In the genomic region with DNA sequence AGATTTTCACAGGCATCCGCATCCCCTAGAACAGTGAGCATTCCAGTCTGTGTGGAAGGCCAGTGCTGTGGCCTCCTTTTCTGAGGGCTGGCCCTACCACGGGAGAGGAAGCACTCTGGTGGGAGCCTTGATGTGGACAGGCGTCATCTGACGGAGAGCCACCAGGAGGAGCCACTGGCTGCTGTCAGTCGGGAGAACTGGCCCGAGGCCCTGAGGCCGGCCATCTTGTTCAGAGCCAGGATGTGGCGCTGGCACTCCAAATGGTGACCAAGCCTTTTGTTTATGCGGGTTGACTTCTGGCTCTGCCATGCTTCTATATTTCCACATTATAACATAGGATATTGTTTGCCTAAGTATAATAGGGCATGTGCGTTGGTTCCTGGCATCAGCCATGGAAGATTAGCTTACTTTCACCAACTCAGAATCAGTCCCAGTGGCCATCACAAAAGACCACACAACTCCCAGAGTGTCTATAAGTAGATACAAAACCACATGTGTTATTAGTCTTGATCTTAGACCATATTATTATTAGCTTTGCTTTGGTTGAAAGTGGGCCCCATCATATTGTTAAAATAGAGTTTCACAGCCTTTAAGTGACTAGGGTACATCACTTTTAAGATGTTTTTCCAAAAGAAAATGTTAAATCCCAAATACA, we compare ENCODE assay signal across 10 cellular contexts.
DNase-seq lines count a peak whose midpoint lies in the region; ATAC-seq and TF ChIP-seq lines count a peak whose summit lies in the region.
"Had no signal": no experiment of that assay in that cellular context is flagged by ENCODE, and none has a peak within 500 bp of the region (broad histone marks: within the 10 kb centered on the region; RNA-seq: fewer than 3 reads in every experiment).

No MANE protein-coding gene starts in this region.

- H2AFZ ChIP-seq in KMS-11 (ENCODE audit: low read depth) = no peak overlapping the region

- H3K9ac ChIP-seq in KMS-11 = no peak overlapping the region

- no peak overlapping the region for H3K4me3 ChIP-seq in KMS-11 (IDR thresholded peaks at IDR 0.05; ENCODE audit: insufficient read depth, low read depth, low read length)

- no peaks in the 10 kb centered on the region for H4K20me1 ChIP-seq in KMS-11 (ENCODE audit: insufficient read depth)

- H3K27ac ChIP-seq in KMS-11 = no peak overlapping the region

- no peak overlapping the region for H3K4me3 Mint-ChIP-seq in activated naive CD4-positive, alpha-beta T cell treated with anti-CD3 and anti-CD28 coated beads for 36 hours
- no peak overlapping the region for H3K4me3 Mint-ChIP-seq in neural crest cell

- no peaks in the 10 kb centered on the region for H3K9me3 Mint-ChIP-seq in activated naive CD4-positive, alpha-beta T cell treated with anti-CD3 and anti-CD28 coated beads for 36 hours
- H3K9me3 Mint-ChIP-seq in neural crest cell = no peaks in the 10 kb centered on the region

- H3K4me1 ChIP-seq in KMS-11 (ENCODE audit: low read depth, poor library complexity, severe bottlenecking) = peaks cover 17% of the 10 kb centered on the region

- ATAC-seq in GM18868 (IDR thresholded peaks at IDR 0.05; ENCODE audit: unreplicated experiment) = no peak
- ATAC-seq: left ventricle myocardium superior had no signal

- peak; percentile 40 for TF ChIP-seq CTCF in KMS-11 (conservative IDR thresholded peaks at IDR 0.05; ENCODE audit: low read depth, low read length)
- TF ChIP-seq CTCF in neural crest cell (conservative IDR thresholded peaks at IDR 0.05) = peak; percentile 49

- H3K27me3 Mint-ChIP-seq in activated naive CD4-positive, alpha-beta T cell treated with anti-CD3 and anti-CD28 coated beads for 36 hours (ENCODE audit: low read depth) = no peaks in the 10 kb centered on the region
- no peaks in the 10 kb centered on the region for H3K27me3 Mint-ChIP-seq in neural crest cell (ENCODE audit: low read depth)
- H3K27me3 Mint-ChIP-seq: CD4-positive, alpha-beta memory T cell had no signal

- H3K27ac Mint-ChIP-seq in activated naive CD4-positive, alpha-beta T cell treated with anti-CD3 and anti-CD28 coated beads for 36 hours = no peak overlapping the region
- no peak overlapping the region for H3K27ac Mint-ChIP-seq in neural crest cell (ENCODE audit: unreplicated experiment)

- H3K27me3 ChIP-seq in KMS-11 (ENCODE audit: insufficient read depth, low read depth) = no peaks in the 10 kb centered on the region

- H3K4me2 ChIP-seq in KMS-11 = no peak overlapping the region

- no peaks in the 10 kb centered on the region for H3K36me3 ChIP-seq in KMS-11 (ENCODE audit: insufficient read depth)

- intact Hi-C loops in activated naive CD4-positive, alpha-beta T cell treated with anti-CD3 and anti-CD28 coated beads for 36 hours (cut with micrococcal nuclease) = no loop called here

- DNase-seq in NCI-H82 (lab: John Stamatoyannopoulos, UW) = peak; percentile 37
- DNase-seq in NCI-H82 treated with DMSO at 0.1 percent for 48 hours (lab: John Stamatoyannopoulos, UW; ENCODE audit: unreplicated experiment) = no peak
- peak; percentile 53 for DNase-seq in activated naive CD4-positive, alpha-beta T cell treated with anti-CD3 and anti-CD28 coated beads for 36 hours
- peak; percentile 23 for DNase-seq in neural crest cell (ENCODE audit: low read depth, low spot score)
- no peak for DNase-seq in SKM-1 treated with dmso at 0.1 percent for 144 hours (lab: John Stamatoyannopoulos, UW; ENCODE audit: unreplicated experiment)
- DNase-seq in AG08395 (ENCODE audit: low spot score) = no peak
- DNase-seq: CD4-positive, alpha-beta memory T cell; left ventricle myocardium superior had no signal

- no peaks in the 10 kb centered on the region for H3K36me3 Mint-ChIP-seq in activated naive CD4-positive, alpha-beta T cell treated with anti-CD3 and anti-CD28 coated beads for 36 hours (ENCODE audit: low read depth)
- H3K36me3 Mint-ChIP-seq in neural crest cell (ENCODE audit: low read depth) = peaks cover 2% of the 10 kb centered on the region

- H3K79me2 ChIP-seq in KMS-11 (ENCODE audit: insufficient read depth, low read depth) = no peaks in the 10 kb centered on the region

- CTCF ChIA-PET in activated naive CD4-positive, alpha-beta T cell treated with anti-CD3 and anti-CD28 coated beads for 36 hours (lab: Charles Lee) = interaction anchor here (1.1 to 3.5 kb wide), 5 partner anchors 12 to 388 kb away, joined by 3 to 15 read pairs (median 4); no protein-coding TSS in a partner anchor

- H3K4me1 Mint-ChIP-seq in activated naive CD4-positive, alpha-beta T cell treated with anti-CD3 and anti-CD28 coated beads for 36 hours (ENCODE audit: low read depth) = peaks cover 33% of the 10 kb centered on the region
- no peaks in the 10 kb centered on the region for H3K4me1 Mint-ChIP-seq in neural crest cell

Comparison
In these comparisons a context has a peak if more than half of its experiments do, and no peak if none do; other contexts are left out.
1. DNase-seq: peak in NCI-H82 (single experiment), activated naive CD4-positive, alpha-beta T cell treated with anti-CD3 and anti-CD28 coated beads for 36 hours (single experiment) and neural crest cell (single experiment); none in NCI-H82 treated with DMSO at 0.1 percent for 48 hours (single experiment), SKM-1 treated with dmso at 0.1 percent for 144 hours (single experiment) and AG08395 (single experiment).